ENCODE assay signal across 8 cellular contexts in the genomic region with DNA sequence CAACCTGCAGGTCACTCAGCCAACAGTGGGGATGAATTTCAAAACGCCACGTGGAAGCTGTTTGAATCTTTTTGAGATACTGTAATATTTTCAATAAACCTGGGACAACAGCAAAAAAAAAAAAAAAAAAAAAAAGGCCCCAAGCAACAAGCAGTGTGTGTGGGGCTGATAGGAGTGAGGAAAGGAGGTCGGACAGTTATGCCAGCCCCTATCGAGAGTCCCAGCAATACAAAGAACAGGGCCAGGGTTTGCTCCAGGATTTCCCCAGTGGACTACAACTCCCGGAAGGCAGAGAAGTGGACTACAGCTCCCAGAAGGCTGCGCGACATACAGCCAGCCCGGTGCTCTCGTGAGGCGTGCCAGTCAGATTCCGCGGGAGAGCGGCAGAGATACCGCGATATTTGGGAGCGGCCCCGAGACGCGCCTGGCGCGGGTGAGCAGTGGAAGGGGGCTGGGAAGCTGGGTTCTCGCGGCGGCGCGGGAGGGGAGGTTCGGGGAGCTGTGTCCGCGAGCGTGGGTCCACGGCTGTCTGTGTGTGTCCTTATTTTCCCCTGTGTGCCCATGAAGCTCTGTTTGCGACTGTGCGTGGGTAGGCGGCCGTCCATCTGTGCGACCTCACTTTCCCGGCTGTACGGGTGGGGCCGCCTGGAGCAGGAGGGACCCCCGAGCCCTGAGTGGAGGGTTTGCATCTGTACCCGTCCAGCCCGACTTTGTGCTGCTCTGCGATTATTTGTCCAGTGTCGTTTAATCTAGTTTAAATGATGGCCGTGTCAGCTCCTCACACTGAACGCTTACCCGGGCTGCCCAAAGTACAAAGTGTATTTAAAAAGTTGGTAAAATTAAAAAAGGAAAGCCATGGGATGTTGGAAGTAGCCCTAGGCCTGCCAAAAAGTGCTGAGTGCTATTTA. TPM values are rescaled to one million over a fixed set of nuclear protein-coding genes. Genes with fewer than 3 reads are reported as not detected.
DNase-seq lines count a peak whose midpoint lies in the region; ATAC-seq lines count a peak whose summit lies in the region.

A gene with protein sequence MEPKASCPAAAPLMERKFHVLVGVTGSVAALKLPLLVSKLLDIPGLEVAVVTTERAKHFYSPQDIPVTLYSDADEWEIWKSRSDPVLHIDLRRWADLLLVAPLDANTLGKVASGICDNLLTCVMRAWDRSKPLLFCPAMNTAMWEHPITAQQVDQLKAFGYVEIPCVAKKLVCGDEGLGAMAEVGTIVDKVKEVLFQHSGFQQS (plus strand): TSS at position 397 of the 908 bp plus-strand sequence. CDS start 4,729 bp downstream, outside the sequence.

- H3K4me3 Mint-ChIP-seq in IgD-negative memory B cell = peak within 1 kb of the TSS; percentile 88 to 99 (median 96)

- peaks cover 14 to 20% (median 18%) of the 10 kb centered on the region in 3 donors for H3K4me1 Mint-ChIP-seq in IgD-negative memory B cell

- peak; percentile 98 for DNase-seq in DMS 273 (lab: John Stamatoyannopoulos, UW; ENCODE audit: unreplicated experiment)
- DNase-seq in OCI-M2 (lab: John Stamatoyannopoulos, UW; ENCODE audit: unreplicated experiment) = peak; percentile 77
- peak; percentile 87 for DNase-seq in activated T-cell treated with anti-CD3 and anti-CD28 coated beads for 4 hours
- DNase-seq in epidermal melanocyte (ENCODE audit: insufficient read length, low spot score) = peak; percentile 99
- DNase-seq in stimulated activated CD8-positive, alpha-beta memory T cell treated with anti-CD3 and anti-CD28 coated beads, Interleukin-4, amount 100 ng/mL, for 1 hour (ENCODE audit: low read depth in 2 of 2, low spot score in 1 of 2) = peak; percentile 73 to 77

- H3K4me3 ChIP-seq in mononuclear cell (ENCODE audit: low read length) = peak within 1 kb of the TSS; percentile 95

- H3K36me3 Mint-ChIP-seq in IgD-negative memory B cell = peaks cover 2% of the 10 kb centered on the region

- no peaks in the 10 kb centered on the region for H3K9me3 Mint-ChIP-seq in IgD-negative memory B cell

- no peaks in the 10 kb centered on the region for H3K27me3 ChIP-seq in mononuclear cell (ENCODE audit: insufficient read depth, low read length)

- H3K27me3 Mint-ChIP-seq in IgD-negative memory B cell = peaks cover 7% of the 10 kb centered on the region

- peaks cover 35% of the 10 kb centered on the region for H3K4me1 ChIP-seq in mononuclear cell (ENCODE audit: insufficient read depth, low read length)

- peak within 1 kb of the TSS; percentile 77 to 93 (median 83) for H3K27ac Mint-ChIP-seq in IgD-negative memory B cell

- ATAC-seq in GM21529 (IDR thresholded peaks at IDR 0.05; ENCODE audit: unreplicated experiment) = peak; percentile 94

- H3K9me3 ChIP-seq in mononuclear cell (ENCODE audit: low read depth, low read length) = no peaks in the 10 kb centered on the region

RNA-seq across cellular contexts. Expression of the gene that starts here (rescaled TPM):
- 12.6 TPM for polyA plus RNA-seq in IgD-negative memory B cell
- 17.4 TPM for total RNA-seq in mononuclear cell

Comparison
In these comparisons a context has a peak if more than half of its experiments do, and no peak if none do; other contexts are left out.
1. Peak in every context shown above with its lines: DNase-seq, ATAC-seq and H3K4me3 ChIP-seq.